In genomic region chr17:73643012-73643845, GRCh38 we compare ENCODE assay signal across 9 cellular contexts. TPM values are rescaled to one million over a fixed set of nuclear protein-coding genes. Genes with fewer than 3 reads are reported as not detected.
DNase-seq lines count a peak whose midpoint lies in the region; ATAC-seq and TF ChIP-seq lines count a peak whose summit lies in the region.
"Had no signal": no experiment of that assay in that cellular context is flagged by ENCODE, and none has a peak within 500 bp of the region (broad histone marks: within the 10 kb centered on the region; RNA-seq: fewer than 3 reads in every experiment).

No MANE protein-coding gene starts in this region.

- peak overlapping the region in 2 of 9 donors; percentile 30 to 51 for H3K27ac Mint-ChIP-seq in naive thymus-derived CD4-positive, alpha-beta T cell

- H3K9me3 Mint-ChIP-seq in naive thymus-derived CD4-positive, alpha-beta T cell = no peaks in the 10 kb centered on the region

- peaks cover 0 to 56% (median 5%) of the 10 kb centered on the region in 5 donors for H3K27me3 Mint-ChIP-seq in naive thymus-derived CD4-positive, alpha-beta T cell

- peak overlapping the region; percentile 77 to 95 (median 87) for H3K4me3 Mint-ChIP-seq in naive thymus-derived CD4-positive, alpha-beta T cell

- no peak overlapping the region for H3K27ac ChIP-seq in HUES48 (ENCODE audit: low read depth, low read length)
- peak overlapping the region; percentile 14 for H3K27ac ChIP-seq in naive thymus-derived CD4-positive, alpha-beta T cell (ENCODE audit: low read depth, low read length)
- H3K27ac ChIP-seq in vagina = peak overlapping the region; percentile 73

- POLR2A ChIA-PET in naive thymus-derived CD4-positive, alpha-beta T cell (lab: Charles Lee) = interaction anchor here (0.6 kb wide), 1 partner anchor 50 kb away, joined by 3 read pairs; no protein-coding TSS in a partner anchor

- CTCF ChIA-PET in naive thymus-derived CD4-positive, alpha-beta T cell (lab: Charles Lee) = interaction anchor here (1.2 to 1.6 kb wide), 3 partner anchors 65 to 213 kb away, joined by 4 to 9 read pairs (median 4); no protein-coding TSS in a partner anchor

- H3K36me3 Mint-ChIP-seq in naive thymus-derived CD4-positive, alpha-beta T cell = peaks cover 0 to 1% (median 0%) of the 10 kb centered on the region in 5 donors

- H3K9ac ChIP-seq in HUES48 (ENCODE audit: low read depth, low read length) = no peak overlapping the region

- ATAC-seq in naive thymus-derived CD4-positive, alpha-beta T cell = peak; percentile 49
- ATAC-seq in GM19351 (IDR thresholded peaks at IDR 0.05; ENCODE audit: unreplicated experiment) (no peak), HG03432 (IDR thresholded peaks at IDR 0.05; ENCODE audit: unreplicated experiment) (no peak)
- ATAC-seq: GM12878 had no signal

- H3K36me3 ChIP-seq in HUES48 (ENCODE audit: control insufficient read depth, insufficient read depth, low read length) = no peaks in the 10 kb centered on the region
- H3K36me3 ChIP-seq in naive thymus-derived CD4-positive, alpha-beta T cell (ENCODE audit: control insufficient read depth in 2 of 3, insufficient read depth in 3 of 3, low read length in 3 of 3) = no peaks in the 10 kb centered on the region
- no peaks in the 10 kb centered on the region for H3K36me3 ChIP-seq in vagina

- H3K4me3 ChIP-seq in AG09309 (ENCODE audit: control insufficient read depth, low read depth, low read length) (peak overlapping the region; percentile 17), HUES48 (ENCODE audit: low read depth, low read length) (peak overlapping the region; percentile 79), epithelial cell of proximal tubule (ENCODE audit: low read depth, low read length) (peak overlapping the region; percentile 8), vagina (peak overlapping the region; percentile 46 to 48)
- peak overlapping the region; percentile 47 for H3K4me3 ChIP-seq in naive thymus-derived CD4-positive, alpha-beta T cell (ENCODE audit: low read length)
- H3K4me3 ChIP-seq: GM12878 had no signal

- peaks cover 70% of the 10 kb centered on the region for H3K27me3 ChIP-seq in HUES48 (ENCODE audit: control insufficient read depth, insufficient read depth, low read length)
- no peaks in the 10 kb centered on the region for H3K27me3 ChIP-seq in naive thymus-derived CD4-positive, alpha-beta T cell (ENCODE audit: control insufficient read depth in 2 of 2, insufficient read depth in 2 of 2, low read length in 2 of 2)
- no peaks in the 10 kb centered on the region for H3K27me3 ChIP-seq in vagina

- TF ChIP-seq POLR2A in vagina (IDR thresholded peaks at IDR 0.05) = no peak

- TF ChIP-seq CTCF in AG09309 (IDR thresholded peaks at IDR 0.05; ENCODE audit: control insufficient read depth, insufficient read depth, low read depth, low read length, missing control alignments) (no peak), epithelial cell of proximal tubule (conservative IDR thresholded peaks at IDR 0.05; ENCODE audit: low read depth, low read length) (peak; percentile 19), vagina (IDR thresholded peaks at IDR 0.05) (no peak)

- H3K9me3 ChIP-seq in HUES48 (ENCODE audit: control insufficient read depth, insufficient read depth, low read length) (no peaks in the 10 kb centered on the region), vagina (no peaks in the 10 kb centered on the region)
- no peaks in the 10 kb centered on the region for H3K9me3 ChIP-seq in naive thymus-derived CD4-positive, alpha-beta T cell (ENCODE audit: control insufficient read depth in 2 of 3, low read length in 3 of 3)

- peaks cover 16 to 36% (median 25%) of the 10 kb centered on the region in 7 donors for H3K4me1 Mint-ChIP-seq in naive thymus-derived CD4-positive, alpha-beta T cell

- intact Hi-C loops in naive thymus-derived CD4-positive, alpha-beta T cell (cut with micrococcal nuclease) = loop anchor here (1.0 to 5.0 kb wide), 4 partner anchors 52 to 355 kb away; no protein-coding TSS in a partner anchor
- intact Hi-C loops in vagina (cut with DNase I) = no loop called here

- DNase-seq in AG09309 (ENCODE audit: low read depth) = no peak
- peak; percentile 38 for DNase-seq in activated CD4-positive, alpha-beta T cell treated with anti-CD3 and anti-CD28 coated beads for 48 hours
- no peak for DNase-seq in epithelial cell of proximal tubule (ENCODE audit: low read depth)
- peak in 7 of 9 donors; percentile 25 to 40 (median 34) for DNase-seq in naive thymus-derived CD4-positive, alpha-beta T cell
- no peak for DNase-seq in vagina (ENCODE audit: extremely low spot score in 2 of 2)

- H3K4me1 ChIP-seq in HUES48 (ENCODE audit: control insufficient read depth, insufficient read depth, low read length) = peaks cover 21% of the 10 kb centered on the region; the same call in 1 of the 2 replicates
- H3K4me1 ChIP-seq in naive thymus-derived CD4-positive, alpha-beta T cell (ENCODE audit: control insufficient read depth in 2 of 2, insufficient read depth in 2 of 2, low read length in 2 of 2) = peaks cover 0 to 13% of the 10 kb centered on the region in 2 donors
- H3K4me1 ChIP-seq in vagina = peaks cover 30% of the 10 kb centered on the region

RNA-seq across cellular contexts. Expression of gene SDK2, which starts 1.0 kb away (rescaled TPM):
- total RNA-seq in epithelial cell of proximal tubule (0.07 and 0.12 TPM in 2 replicates), vagina (1.7 TPM)
- total RNA-seq in naive thymus-derived CD4-positive, alpha-beta T cell = 10 to 100 TPM in 2 of 5 experiments, 1 to 10 TPM in 3; 6.1 to 14.1 (median 8.4) TPM
- polyA plus RNA-seq in naive thymus-derived CD4-positive, alpha-beta T cell = 1 to 10 TPM in 1 of 2 donors, under 1 TPM in 1; 0.64 to 2.5 TPM

Comparison
In these comparisons a context has a peak if more than half of its experiments do, and no peak if none do; other contexts are left out.
1. DNase-seq: peak in activated CD4-positive, alpha-beta T cell treated with anti-CD3 and anti-CD28 coated beads for 48 hours (single experiment) and naive thymus-derived CD4-positive, alpha-beta T cell (7 of 9); none in AG09309 (single experiment), epithelial cell of proximal tubule (single experiment) and vagina (0 of 2).
2. H3K4me3 ChIP-seq: peak in every context shown above with its lines; median percentile 79 in HUES48; 47 in naive thymus-derived CD4-positive, alpha-beta T cell; 47 in vagina; 17 in AG09309; 8 in epithelial cell of proximal tubule.